In the genomic region with DNA sequence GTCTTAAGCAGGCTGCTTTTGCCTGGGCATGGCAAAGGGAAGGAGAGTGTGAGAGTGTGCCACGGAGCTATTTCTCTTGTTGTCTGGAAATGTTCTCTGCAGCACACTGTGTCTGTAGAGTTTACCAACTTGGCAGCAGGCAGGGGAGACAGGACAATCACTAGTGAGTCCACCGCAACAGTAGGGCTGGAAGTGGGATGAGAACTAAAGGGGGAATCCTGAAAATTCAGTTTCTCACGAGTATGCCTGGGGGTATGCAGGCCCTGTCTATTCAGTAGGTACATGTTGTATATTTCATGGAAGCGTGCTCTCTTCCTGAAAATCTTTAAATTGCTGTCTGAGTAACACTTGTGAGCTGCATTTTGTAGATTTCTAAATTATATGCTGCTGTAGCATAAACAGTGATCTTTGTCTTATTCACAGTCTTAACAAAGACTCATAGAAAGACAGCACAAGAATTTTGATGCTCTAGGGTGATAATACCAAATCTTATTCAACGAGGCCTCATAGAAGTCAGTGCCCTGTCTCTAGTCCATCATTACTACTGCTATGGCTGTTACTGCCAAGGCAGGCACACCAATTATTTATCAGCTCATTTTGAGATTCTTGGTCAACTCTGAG, we compare ENCODE assay signal across 20 cellular contexts.
"Had no signal": no experiment of that assay in that cellular context is flagged by ENCODE, and none has a peak within 500 bp of the region (broad histone marks: within the 10 kb centered on the region; RNA-seq: fewer than 3 reads in every experiment).

No MANE protein-coding gene starts in this region.

- ATAC-seq: activated CD4-positive, CD25-positive, alpha-beta regulatory T cell treated with anti-CD3 and anti-CD28 coated beads, Interleukin-2, amount 50 U/mL, for 24 hours; left cardiac atrium; left ventricle myocardium superior; stimulated activated naive B cell treated with anti-CD40 and anti-IgM and Interleukin-4, amounts not matched to agents 10 μg/mL and 1 μg/mL and 100 μg/mL, for 72 hours had no signal

- H3K36me3 ChIP-seq: colonic mucosa, right atrium auricular region, tibial nerve, WERI-Rb-1 had no signal

- H3K9me3 Mint-ChIP-seq: activated CD4-positive, alpha-beta memory T cell treated with anti-CD3 and anti-CD28 coated beads for 36 hours; stimulated activated naive B cell treated with anti-CD40 and anti-IgM and Interleukin-4, amounts not matched to agents 10 μg/mL and 1 μg/mL and 100 μg/mL, for 72 hours had no signal

- H3K4me3 Mint-ChIP-seq: activated CD4-positive, alpha-beta memory T cell treated with anti-CD3 and anti-CD28 coated beads for 36 hours; stimulated activated naive B cell treated with anti-CD40 and anti-IgM and Interleukin-4, amounts not matched to agents 10 μg/mL and 1 μg/mL and 100 μg/mL, for 72 hours had no signal

- H3K27me3 Mint-ChIP-seq: activated CD4-positive, alpha-beta memory T cell treated with anti-CD3 and anti-CD28 coated beads for 36 hours had no signal

- H3K27ac ChIP-seq: colonic mucosa, dorsolateral prefrontal cortex, right atrium auricular region, tibial nerve, WERI-Rb-1 had no signal

- H3K9me3 ChIP-seq: colonic mucosa, right atrium auricular region, tibial nerve had no signal

- H3K36me3 Mint-ChIP-seq: activated CD4-positive, alpha-beta memory T cell treated with anti-CD3 and anti-CD28 coated beads for 36 hours; stimulated activated naive B cell treated with anti-CD40 and anti-IgM and Interleukin-4, amounts not matched to agents 10 μg/mL and 1 μg/mL and 100 μg/mL, for 72 hours had no signal

- H3K4me1 ChIP-seq: colonic mucosa, right atrium auricular region, tibial nerve had no signal

- H3K4me3 ChIP-seq: colonic mucosa, right atrium auricular region, tibial nerve had no signal

- H3K27ac Mint-ChIP-seq: activated CD4-positive, alpha-beta memory T cell treated with anti-CD3 and anti-CD28 coated beads for 36 hours; stimulated activated naive B cell treated with anti-CD40 and anti-IgM and Interleukin-4, amounts not matched to agents 10 μg/mL and 1 μg/mL and 100 μg/mL, for 72 hours had no signal

- H3K27me3 ChIP-seq: colonic mucosa, right atrium auricular region had no signal

- DNase-seq: activated CD4-positive, alpha-beta memory T cell treated with anti-CD3 and anti-CD28 coated beads for 36 hours; activated CD4-positive, alpha-beta T cell treated with anti-CD3 and anti-CD28 coated beads for 48 hours; activated naive CD4-positive, alpha-beta T cell; activated T-cell treated with anti-CD3 and anti-CD28 coated beads, Interleukin-2, amount 50 U/mL, for 48 hours; colonic mucosa; dorsolateral prefrontal cortex; effector memory CD4-positive, alpha-beta T cell; head of caudate nucleus; hippocampal formation; left cardiac atrium; left ventricle myocardium superior; stimulated activated CD4-positive, alpha-beta T cell treated with anti-CD3 and anti-CD28 coated beads, Interleukin-15, amount 100 ng/mL, for 24 hours; stimulated activated CD4-positive, alpha-beta T cell treated with anti-CD3 and anti-CD28 coated beads, Interleukin-2, amount 100 ng/mL, for 24 hours; stimulated activated naive B cell treated with anti-CD40 and anti-IgM and Interleukin-4, amounts not matched to agents 10 μg/mL and 1 μg/mL and 100 μg/mL, for 72 hours; T-helper 1 cell; T-helper 9 cell; WERI-Rb-1 had no signal
